ENCODE assay signal across 12 cellular contexts in genomic region chr17:81242421-81243332, GRCh38. TPM values are rescaled to one million over a fixed set of nuclear protein-coding genes. Genes with fewer than 3 reads are reported as not detected.
DNase-seq lines count a peak whose midpoint lies in the region; ATAC-seq and TF ChIP-seq lines count a peak whose summit lies in the region.
"Had no signal": no experiment of that assay in that cellular context is flagged by ENCODE, and none has a peak within 500 bp of the region (broad histone marks: within the 10 kb centered on the region; RNA-seq: fewer than 3 reads in every experiment).

No MANE protein-coding gene starts in this region.

- H3K79me2 ChIP-seq in HCT116 (ENCODE audit: insufficient read depth, low read length): peaks cover 45% of the 10 kb centered on the region

- peaks cover 2% of the 10 kb centered on the region for H3K36me3 Mint-ChIP-seq in activated T-cell treated with anti-CD3 and anti-CD28 coated beads, Interleukin-2, amount 50 U/mL, for 4 hours (ENCODE audit: insufficient read depth)
- peaks cover 34% of the 10 kb centered on the region for H3K36me3 Mint-ChIP-seq in activated T-helper 2 cell treated with anti-CD3 and anti-CD28 coated beads, Interferon-gamma antibody, Interleukin-2, Interleukin-4, amounts not matched to agents 10 μg/mL and 5 μg/mL and 100 μg/mL, durations not matched to agents 14 hours and 24 hours and 36 hours (ENCODE audit: low read depth)
- peaks cover 3% of the 10 kb centered on the region for H3K36me3 Mint-ChIP-seq in mesothelial cell of epicardium

- H3K9ac ChIP-seq in HCT116 (ENCODE audit: low read length): no peak overlapping the region

- no peak for TF ChIP-seq POLR2A in HCT116 (IDR thresholded peaks at IDR 0.05; ENCODE audit: borderline replicate concordance, extremely low read depth, insufficient read depth, insufficient read length)

- peaks cover 28% of the 10 kb centered on the region for H3K4me1 Mint-ChIP-seq in activated T-cell treated with anti-CD3 and anti-CD28 coated beads, Interleukin-2, amount 50 U/mL, for 4 hours (ENCODE audit: low read depth)
- H3K4me1 Mint-ChIP-seq in activated T-helper 2 cell treated with anti-CD3 and anti-CD28 coated beads, Interferon-gamma antibody, Interleukin-2, Interleukin-4, amounts not matched to agents 10 μg/mL and 5 μg/mL and 100 μg/mL, durations not matched to agents 14 hours and 24 hours and 36 hours (ENCODE audit: low read depth): peaks cover 15% of the 10 kb centered on the region
- H3K4me1 Mint-ChIP-seq in mesothelial cell of epicardium: peaks cover 14% of the 10 kb centered on the region

- CTCF ChIA-PET in HCT116 (lab: Charles Lee): interaction anchor here (1.3 kb wide), 1 partner anchor 100 kb away, joined by 4 read pairs; no protein-coding TSS in a partner anchor

- no peaks in the 10 kb centered on the region for H3K27me3 ChIP-seq in HCT116 (ENCODE audit: insufficient read depth, low read length)
- H3K27me3 ChIP-seq: thyroid gland had no signal

- no peak overlapping the region for H3K27ac ChIP-seq in HCT116 (ENCODE audit: low read depth, low read length)
- H3K27ac ChIP-seq: epithelial cell of prostate, thyroid gland had no signal

- H2AFZ ChIP-seq in HCT116 (ENCODE audit: low read depth, low read length, poor library complexity, severe bottlenecking): no peak overlapping the region

- POLR2A ChIA-PET in HCT116 (lab: Charles Lee): interaction anchor here (0.7 kb wide), 1 partner anchor 9 kb away, joined by 5 read pairs; no protein-coding TSS in a partner anchor

- no peaks in the 10 kb centered on the region for H4K20me1 ChIP-seq in HCT116 (ENCODE audit: insufficient read depth)

- H3K36me3 ChIP-seq in HCT116 (ENCODE audit: control insufficient read depth in 1 of 2, insufficient read depth in 2 of 2, low read length in 2 of 2): peaks cover 2 to 10% of the 10 kb centered on the region in 2 experiments; a peak in 1 of 4 replicates
- H3K36me3 ChIP-seq: thyroid gland had no signal

- no peaks in the 10 kb centered on the region for H3K27me3 Mint-ChIP-seq in activated T-cell treated with anti-CD3 and anti-CD28 coated beads, Interleukin-2, amount 50 U/mL, for 4 hours (ENCODE audit: low read depth)
- H3K27me3 Mint-ChIP-seq in activated T-helper 2 cell treated with anti-CD3 and anti-CD28 coated beads, Interferon-gamma antibody, Interleukin-2, Interleukin-4, amounts not matched to agents 10 μg/mL and 5 μg/mL and 100 μg/mL, durations not matched to agents 14 hours and 24 hours and 36 hours (ENCODE audit: low read depth): no peaks in the 10 kb centered on the region
- H3K27me3 Mint-ChIP-seq in mesothelial cell of epicardium (ENCODE audit: low read depth): no peaks in the 10 kb centered on the region

- no peaks in the 10 kb centered on the region for H3K9me2 ChIP-seq in HCT116 (ENCODE audit: insufficient read depth)

- TF ChIP-seq RAD21 in HCT116 (IDR thresholded peaks at IDR 0.05; ENCODE audit: low read depth): no peak

- no peak for DNase-seq in activated T-cell treated with anti-CD3 and anti-CD28 coated beads, Interleukin-2, amount 50 U/mL, for 4 hours
- no peak for DNase-seq in activated T-cell treated with anti-CD3 and anti-CD28 coated beads, Interleukin-2, amount 50 U/mL, for 48 hours
- DNase-seq in HCT116 (ENCODE audit: low read depth, low spot score) (no peak), mesothelial cell of epicardium (ENCODE audit: low spot score in 2 of 2, unreplicated experiment in 2 of 2) (no peak)
- no peak for DNase-seq in activated T-helper 2 cell treated with anti-CD3 and anti-CD28 coated beads, Interferon-gamma antibody, Interleukin-2, Interleukin-4, amounts not matched to agents 10 μg/mL and 5 μg/mL and 100 μg/mL, durations not matched to agents 14 hours and 24 hours and 36 hours (ENCODE audit: low spot score)
- DNase-seq in stimulated activated CD4-positive, alpha-beta T cell treated with anti-CD3 and anti-CD28 coated beads, Interleukin-2, amount 100 ng/mL, for 24 hours: no peak
- DNase-seq: NCI-H1105 treated with DMSO at 0.1 percent for 48 hours; stimulated activated CD4-positive, alpha-beta T cell treated with anti-CD3 and anti-CD28 coated beads, Interleukin-1b, Interleukin-23, amount 100 ng/mL, for 48 hours; thyroid gland had no signal

- ATAC-seq in activated T-cell treated with anti-CD3 and anti-CD28 coated beads, Interleukin-2, amount 50 U/mL, for 4 hours: no peak
- ATAC-seq in HCT116 (no peak), GM21447 (IDR thresholded peaks at IDR 0.05; ENCODE audit: unreplicated experiment) (no peak), HG03520 (IDR thresholded peaks at IDR 0.05; ENCODE audit: unreplicated experiment) (no peak)

- no peak overlapping the region for H3K4me3 ChIP-seq in HCT116 (replicated peaks in 1 of 2; ENCODE audit: low read depth in 1 of 2, low read length in 2 of 2)
- H3K4me3 ChIP-seq: thyroid gland had no signal

- TF ChIP-seq CTCF in HCT116 (IDR thresholded peaks at IDR 0.05 in 2 of 3, conservative IDR thresholded peaks at IDR 0.05 in 1 of 3; ENCODE audit: borderline replicate concordance in 1 of 3, insufficient read depth in 1 of 3, low read depth in 2 of 3, low read length in 2 of 3): no peak
- TF ChIP-seq CTCF in mesothelial cell of epicardium (IDR thresholded peaks at IDR 0.05; ENCODE audit: unreplicated experiment): no peak

- H3K4me2 ChIP-seq in HCT116 (ENCODE audit: low read length): no peak overlapping the region

- BruUV-seq in HCT116 (replicated peaks; lab: Mats Ljungman, UMichigan): TSS peak; percentile 16

- H3K9me3 Mint-ChIP-seq in activated T-cell treated with anti-CD3 and anti-CD28 coated beads, Interleukin-2, amount 50 U/mL, for 4 hours: no peaks in the 10 kb centered on the region
- no peaks in the 10 kb centered on the region for H3K9me3 Mint-ChIP-seq in activated T-helper 2 cell treated with anti-CD3 and anti-CD28 coated beads, Interferon-gamma antibody, Interleukin-2, Interleukin-4, amounts not matched to agents 10 μg/mL and 5 μg/mL and 100 μg/mL, durations not matched to agents 14 hours and 24 hours and 36 hours
- H3K9me3 Mint-ChIP-seq in mesothelial cell of epicardium: no peaks in the 10 kb centered on the region

- H3K9me3 ChIP-seq in HCT116 (ENCODE audit: control insufficient read depth in 1 of 2, insufficient read depth in 1 of 2, low read depth in 1 of 2, low read length in 2 of 2): no peaks in the 10 kb centered on the region
- H3K9me3 ChIP-seq: thyroid gland had no signal

- peak overlapping the region; percentile 38 for H3K4me3 Mint-ChIP-seq in activated T-cell treated with anti-CD3 and anti-CD28 coated beads, Interleukin-2, amount 50 U/mL, for 4 hours
- H3K4me3 Mint-ChIP-seq in activated T-helper 2 cell treated with anti-CD3 and anti-CD28 coated beads, Interferon-gamma antibody, Interleukin-2, Interleukin-4, amounts not matched to agents 10 μg/mL and 5 μg/mL and 100 μg/mL, durations not matched to agents 14 hours and 24 hours and 36 hours (ENCODE audit: low read depth): peak overlapping the region; percentile 2
- H3K4me3 Mint-ChIP-seq in mesothelial cell of epicardium: peak overlapping the region; percentile 36

- peaks cover 11 to 30% of the 10 kb centered on the region in 2 experiments; a peak in 3 of 4 replicates for H3K4me1 ChIP-seq in HCT116 (ENCODE audit: control insufficient read depth in 1 of 2, insufficient read depth in 2 of 2, low read length in 2 of 2)

- intact Hi-C loops in HCT116 (cut with micrococcal nuclease): no loop called here
- intact Hi-C loops in activated T-helper 2 cell treated with anti-CD3 and anti-CD28 coated beads, Interferon-gamma antibody, Interleukin-2, Interleukin-4, amounts not matched to agents 10 μg/mL and 5 μg/mL and 100 μg/mL, durations not matched to agents 14 hours and 24 hours and 36 hours (cut with micrococcal nuclease): loop anchor here (5.0 kb wide), 2 partner anchors 100 to 140 kb away; no protein-coding TSS in a partner anchor

- RAD21 ChIA-PET in HCT116 (lab: Charles Lee; ENCODE audit: low non-redundant PET in 1 of 2, low total read pairs in 2 of 2, uncharacterized antibody in 2 of 2, unreplicated experiment in 2 of 2): interaction anchor here (0.6 to 0.8 kb wide), 2 partner anchors 98 to 100 kb away, joined by 4 to 8 read pairs; no protein-coding TSS in a partner anchor

- H3K27ac Mint-ChIP-seq in activated T-helper 2 cell treated with anti-CD3 and anti-CD28 coated beads, Interferon-gamma antibody, Interleukin-2, Interleukin-4, amounts not matched to agents 10 μg/mL and 5 μg/mL and 100 μg/mL, durations not matched to agents 14 hours and 24 hours and 36 hours: peak overlapping the region; percentile 16
- H3K27ac Mint-ChIP-seq in mesothelial cell of epicardium: no peak overlapping the region

RNA-seq across cellular contexts. Expression of gene NDUFAF8, which starts 3.6 kb away (rescaled TPM):
- total RNA-seq in activated T-cell treated with anti-CD3 and anti-CD28 coated beads, Interleukin-2, amount 50 U/mL, for 4 hours: 100 to 1,000 TPM; 123 to 144 (median 143) TPM
- total RNA-seq in HCT116 (2021; ENCODE audit: unreplicated experiment) (102 TPM), mesothelial cell of epicardium (46.8 to 47.6 TPM (median 47.3 TPM) in 3 replicates)
- 193 and 202 TPM in 2 replicates for polyA plus RNA-seq in HCT116 (2012)
- 57.7 and 58.1 TPM in 2 replicates for total RNA-seq in activated T-helper 2 cell treated with anti-CD3 and anti-CD28 coated beads, Interferon-gamma antibody, Interleukin-2, Interleukin-4, amounts not matched to agents 10 μg/mL and 5 μg/mL and 100 μg/mL, durations not matched to agents 14 hours and 24 hours and 36 hours

RNA-seq across cellular contexts. Expression of gene TEPSIN, which starts 3.8 kb away (rescaled TPM):
- 10 to 100 TPM; 42.7 to 52.2 (median 47.4) TPM for total RNA-seq in activated T-cell treated with anti-CD3 and anti-CD28 coated beads, Interleukin-2, amount 50 U/mL, for 4 hours
- total RNA-seq in HCT116 (2021; ENCODE audit: unreplicated experiment) (50.6 TPM), mesothelial cell of epicardium (44.6 to 49.2 TPM (median 45.0 TPM) in 3 replicates)
- polyA plus RNA-seq in HCT116 (2012): 24.0 and 26.4 TPM in 2 replicates
- total RNA-seq in activated T-helper 2 cell treated with anti-CD3 and anti-CD28 coated beads, Interferon-gamma antibody, Interleukin-2, Interleukin-4, amounts not matched to agents 10 μg/mL and 5 μg/mL and 100 μg/mL, durations not matched to agents 14 hours and 24 hours and 36 hours: 33.4 and 39.1 TPM in 2 replicates

RNA-seq across cellular contexts. Expression of gene CEP131, which starts 19.9 kb away (rescaled TPM):
- total RNA-seq in activated T-cell treated with anti-CD3 and anti-CD28 coated beads, Interleukin-2, amount 50 U/mL, for 4 hours: 10 to 100 TPM; 12.3 to 12.8 (median 12.7) TPM
- total RNA-seq in HCT116 (2021; ENCODE audit: unreplicated experiment) (30.2 TPM), mesothelial cell of epicardium (26.3 to 27.6 TPM (median 27.3 TPM) in 3 replicates)
- polyA plus RNA-seq in HCT116 (2012): 28.5 and 28.9 TPM in 2 replicates
- 14.0 and 14.8 TPM in 2 replicates for total RNA-seq in activated T-helper 2 cell treated with anti-CD3 and anti-CD28 coated beads, Interferon-gamma antibody, Interleukin-2, Interleukin-4, amounts not matched to agents 10 μg/mL and 5 μg/mL and 100 μg/mL, durations not matched to agents 14 hours and 24 hours and 36 hours

RNA-seq across cellular contexts. Expression of gene SLC38A10, which starts 52.4 kb away (rescaled TPM):
- total RNA-seq in activated T-cell treated with anti-CD3 and anti-CD28 coated beads, Interleukin-2, amount 50 U/mL, for 4 hours: 10 to 100 TPM; 45.7 to 58.6 (median 53.9) TPM
- 109 TPM for total RNA-seq in HCT116 (2021; ENCODE audit: unreplicated experiment)
- 75.0 and 96.2 TPM in 2 replicates for polyA plus RNA-seq in HCT116 (2012)
- 102 and 116 TPM in 2 replicates for total RNA-seq in activated T-helper 2 cell treated with anti-CD3 and anti-CD28 coated beads, Interferon-gamma antibody, Interleukin-2, Interleukin-4, amounts not matched to agents 10 μg/mL and 5 μg/mL and 100 μg/mL, durations not matched to agents 14 hours and 24 hours and 36 hours
- total RNA-seq in mesothelial cell of epicardium: 96.6 to 105 TPM (median 103 TPM) in 3 replicates
